Comparison of ENCODE assay signal across 1 cellular context in the genomic region with DNA sequence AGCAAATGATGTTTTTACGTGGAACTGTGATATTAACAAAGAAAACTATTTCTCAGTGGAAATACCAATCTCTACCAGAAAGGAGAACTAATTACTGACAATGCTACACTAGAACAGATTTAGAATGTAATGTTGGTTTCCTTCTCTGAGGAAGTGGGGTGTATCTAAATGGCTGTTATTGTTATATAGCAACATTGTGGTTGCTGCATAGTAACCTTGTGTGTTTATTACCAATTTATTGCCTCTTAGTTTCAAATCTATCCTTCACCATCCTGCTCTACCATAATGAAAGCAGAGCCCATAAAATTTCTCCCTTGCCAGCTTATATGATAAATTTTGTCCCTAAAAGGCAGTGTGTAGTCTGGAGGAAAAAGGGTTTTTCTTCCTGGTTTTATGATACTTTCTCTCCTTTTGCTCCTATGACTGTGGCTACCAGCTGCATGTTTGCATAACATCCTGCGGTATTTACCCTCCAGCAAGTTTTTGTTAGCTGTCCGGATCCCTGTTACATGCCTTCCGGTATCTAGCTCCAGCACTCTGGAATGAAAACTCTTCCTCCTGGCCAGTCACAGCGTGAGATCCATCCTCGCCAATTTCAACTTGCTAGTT.
TF ChIP-seq lines count a peak whose summit lies in the region.

No MANE protein-coding gene starts in this region.

TF ChIP-seq in A549, 52 proteins besides CTCF, POLR2A, EP300 and RAD21 (continued from another document):
- TF ChIP-seq, protein P1, sequence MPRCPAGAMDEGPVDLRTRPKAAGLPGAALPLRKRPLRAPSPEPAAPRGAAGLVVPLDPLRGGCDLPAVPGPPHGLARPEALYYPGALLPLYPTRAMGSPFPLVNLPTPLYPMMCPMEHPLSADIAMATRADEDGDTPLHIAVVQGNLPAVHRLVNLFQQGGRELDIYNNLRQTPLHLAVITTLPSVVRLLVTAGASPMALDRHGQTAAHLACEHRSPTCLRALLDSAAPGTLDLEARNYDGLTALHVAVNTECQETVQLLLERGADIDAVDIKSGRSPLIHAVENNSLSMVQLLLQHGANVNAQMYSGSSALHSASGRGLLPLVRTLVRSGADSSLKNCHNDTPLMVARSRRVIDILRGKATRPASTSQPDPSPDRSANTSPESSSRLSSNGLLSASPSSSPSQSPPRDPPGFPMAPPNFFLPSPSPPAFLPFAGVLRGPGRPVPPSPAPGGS (IDR thresholded peaks at IDR 0.05): 0 out of 3 replicates have a peak, but pooled peaks have one; percentile 21
- peak; percentile 59 to 83; a peak in 3 of 4 replicates for TF ChIP-seq CEBPB (IDR thresholded peaks at IDR 0.05)
- no peak; the same call in 1 of the 2 replicates for TF ChIP-seq HOXB13 (CRISPR knock-in tag; IDR thresholded peaks at IDR 0.05; ENCODE audit: low read depth)
- TF ChIP-seq SMC3 (IDR thresholded peaks at IDR 0.05): 0 out of 3 replicates have a peak, but pooled peaks have one; percentile 15
- no peak for TF ChIP-seq PHF8 (IDR thresholded peaks at IDR 0.05; ENCODE audit: borderline replicate concordance, low read depth)
- no peak for TF ChIP-seq JUN (IDR thresholded peaks at IDR 0.05)
- TF ChIP-seq, protein P2, sequence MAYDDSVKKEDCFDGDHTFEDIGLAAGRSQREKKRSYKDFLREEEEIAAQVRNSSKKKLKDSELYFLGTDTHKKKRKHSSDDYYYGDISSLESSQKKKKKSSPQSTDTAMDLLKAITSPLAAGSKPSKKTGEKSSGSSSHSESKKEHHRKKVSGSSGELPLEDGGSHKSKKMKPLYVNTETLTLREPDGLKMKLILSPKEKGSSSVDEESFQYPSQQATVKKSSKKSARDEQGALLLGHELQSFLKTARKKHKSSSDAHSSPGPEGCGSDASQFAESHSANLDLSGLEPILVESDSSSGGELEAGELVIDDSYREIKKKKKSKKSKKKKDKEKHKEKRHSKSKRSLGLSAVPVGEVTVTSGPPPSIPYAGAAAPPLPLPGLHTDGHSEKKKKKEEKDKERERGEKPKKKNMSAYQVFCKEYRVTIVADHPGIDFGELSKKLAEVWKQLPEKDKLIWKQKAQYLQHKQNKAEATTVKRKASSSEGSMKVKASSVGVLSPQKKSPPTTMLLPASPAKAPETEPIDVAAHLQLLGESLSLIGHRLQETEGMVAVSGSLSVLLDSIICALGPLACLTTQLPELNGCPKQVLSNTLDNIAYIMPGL (CRISPR knock-in tag; IDR thresholded peaks at IDR 0.05; ENCODE audit: borderline replicate concordance): no peak
- no peak for TF ChIP-seq NR3C1 (IDR thresholded peaks at IDR 0.05)
- TF ChIP-seq ZFP36 (IDR thresholded peaks at IDR 0.05; ENCODE audit: borderline replicate concordance, partially characterized antibody): no peak
- no peak for TF ChIP-seq CBX2 (IDR thresholded peaks at IDR 0.05; ENCODE audit: borderline replicate concordance, low read depth)
- TF ChIP-seq GATA3 (IDR thresholded peaks at IDR 0.05; ENCODE audit: borderline replicate concordance): peak; percentile 59
TF ChIP-seq in A549: peak in this region for 4.
